8 cellular contexts compared by ENCODE assay signal in the genomic region with DNA sequence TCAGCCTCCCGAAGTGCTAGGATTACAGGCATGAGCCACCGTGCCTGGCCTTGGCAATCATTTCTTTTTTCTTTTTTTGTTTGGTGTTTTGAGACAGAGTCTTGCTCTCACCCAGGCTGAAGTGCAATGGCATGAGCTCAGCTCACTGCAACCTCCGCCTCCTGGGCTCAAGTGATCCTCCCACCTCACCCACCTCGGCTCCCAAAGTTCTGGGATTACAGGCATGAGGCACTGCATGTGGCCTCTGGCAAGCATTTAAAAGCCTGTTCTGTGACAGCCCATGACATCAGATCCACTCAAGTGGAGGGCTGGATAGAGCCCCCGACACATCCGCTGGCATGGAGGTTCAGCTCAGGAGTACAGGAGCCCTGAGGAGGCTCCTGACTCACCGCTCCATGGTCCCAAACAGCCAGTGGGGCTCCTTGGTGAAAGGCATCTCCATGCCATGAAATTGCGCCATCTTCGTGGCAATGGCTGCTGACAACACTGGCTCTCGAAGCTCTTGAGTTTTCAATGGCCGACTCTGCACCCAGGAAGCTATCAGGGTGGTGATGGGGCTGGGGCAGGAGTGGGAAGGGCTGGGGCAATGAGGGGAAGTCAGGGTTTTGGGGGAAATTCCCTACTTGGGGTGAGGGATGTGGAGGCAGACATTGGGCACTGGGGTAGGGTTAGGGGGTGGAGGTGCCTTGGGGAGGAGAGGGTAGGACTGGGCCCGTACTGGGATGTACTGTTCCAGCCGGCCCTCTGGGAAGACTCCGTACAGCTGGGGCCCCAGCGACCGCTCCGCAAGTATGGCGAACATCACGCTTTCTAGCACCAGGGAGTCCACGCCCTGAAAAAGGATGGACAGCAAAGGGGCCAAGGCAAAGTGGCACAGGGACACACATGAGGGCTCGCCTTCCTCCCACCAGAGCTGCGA. TPM values are rescaled to one million over a fixed set of nuclear protein-coding genes. Genes with fewer than 3 reads are reported as not detected.
A peak's percentile ranks its signal among the peaks of the same experiment; 100 is the strongest.
DNase-seq lines count a peak whose midpoint lies in the region; ATAC-seq and TF ChIP-seq lines count a peak whose summit lies in the region.

No MANE protein-coding gene starts in this region.

- intact Hi-C loops in Panc1 (cut with micrococcal nuclease; ENCODE audit: unreplicated experiment) = no loop called here
- intact Hi-C loops in ovary (cut with DNase I) = no loop called here

- no peak for TF ChIP-seq EP300 in ovary (IDR thresholded peaks at IDR 0.05)

- CTCF ChIA-PET in CD8-positive, alpha-beta memory T cell (lab: Charles Lee) = interaction anchor here (1.2 to 2.9 kb wide), 5 partner anchors 16 to 56 kb away, joined by 3 to 18 read pairs (median 5); a partner anchor contains a TSS
- CTCF ChIA-PET in Panc1 (lab: Charles Lee) = no interaction called here

- peak overlapping the region; percentile 83 for H3K4me3 ChIP-seq in CD8-positive, alpha-beta memory T cell (ENCODE audit: low read length)
- H3K4me3 ChIP-seq in Panc1 (ENCODE audit: low read depth in 2 of 2, low read length in 2 of 2) = peak overlapping the region; percentile 67 to 68
- peak overlapping the region; percentile 86 for H3K4me3 ChIP-seq in ovary

- peak overlapping the region in 6 of 8 donors; percentile 79 to 96 (median 88) for H3K27ac Mint-ChIP-seq in CD8-positive, alpha-beta memory T cell

- H3K4me1 ChIP-seq in CD8-positive, alpha-beta memory T cell (ENCODE audit: insufficient read depth, low read length) = peaks cover 19% of the 10 kb centered on the region
- H3K4me1 ChIP-seq in Panc1 (ENCODE audit: control insufficient read depth, insufficient read depth, low read length) = 0 out of 2 replicates have a peak, but pooled peaks cover 2% of the 10 kb centered on the region
- H3K4me1 ChIP-seq in ovary (ENCODE audit: insufficient read depth) = peaks cover 14% of the 10 kb centered on the region

- no peaks in the 10 kb centered on the region for H3K9me3 Mint-ChIP-seq in CD8-positive, alpha-beta memory T cell

- no peak for TF ChIP-seq POLR2A in ovary (IDR thresholded peaks at IDR 0.05)

- POLR2A ChIA-PET in CD8-positive, alpha-beta memory T cell (lab: Charles Lee) = interaction anchor here (0.6 to 1.9 kb wide), 4 partner anchors 33 to 67 kb away, joined by 3 to 14 read pairs (median 8); a partner anchor contains a TSS
- POLR2A ChIA-PET in Panc1 (lab: Charles Lee) = no interaction called here

- peak overlapping the region; percentile 85 to 94 (median 89) for H3K4me3 Mint-ChIP-seq in CD8-positive, alpha-beta memory T cell

- in situ Hi-C loops in Panc1 (cut with HindIII; ENCODE audit: low pct_unique_long_range_greater_than_20kb, low sequenced_read_pairs) = no loop called here

- H3K36me3 Mint-ChIP-seq in CD8-positive, alpha-beta memory T cell = peaks cover 0 to 25% (median 0%) of the 10 kb centered on the region in 3 donors

- no peaks in the 10 kb centered on the region for H3K27me3 ChIP-seq in CD8-positive, alpha-beta memory T cell (ENCODE audit: insufficient read depth, low read length, poor library complexity, severe bottlenecking)
- H3K27me3 ChIP-seq in Panc1 (ENCODE audit: control insufficient read depth, insufficient read depth, low read length) (no peaks in the 10 kb centered on the region), ovary (no peaks in the 10 kb centered on the region)

- H3K27me3 Mint-ChIP-seq in CD8-positive, alpha-beta memory T cell = no peaks in the 10 kb centered on the region

- H3K9me3 ChIP-seq in CD8-positive, alpha-beta memory T cell (ENCODE audit: low read length) = no peaks in the 10 kb centered on the region
- H3K9me3 ChIP-seq in Panc1 (ENCODE audit: control insufficient read depth, insufficient read depth, low read depth, low read length) (no peaks in the 10 kb centered on the region), ovary (no peaks in the 10 kb centered on the region)

- H3K4me1 Mint-ChIP-seq in CD8-positive, alpha-beta memory T cell = peaks cover 16 to 42% (median 23%) of the 10 kb centered on the region in 3 donors

- no peak for DNase-seq in CD8-positive, alpha-beta memory T cell
- DNase-seq in Panc1 (ENCODE audit: low read depth, low spot score) (no peak), epithelial cell of prostate (ENCODE audit: low read depth, low spot score) (no peak), ovary (peak in 1 of 5 donors; percentile 23), hepatic stellate cell (ENCODE audit: low spot score) (no peak), NCI-H1105 treated with DMSO at 0.1 percent for 48 hours (lab: John Stamatoyannopoulos, UW) (no peak)

- TF ChIP-seq CTCF in Panc1 (IDR thresholded peaks at IDR 0.05) = no peak
- TF ChIP-seq CTCF in ovary (IDR thresholded peaks at IDR 0.05) = no peak

- H3K36me3 ChIP-seq in CD8-positive, alpha-beta memory T cell (ENCODE audit: insufficient read depth, low read length) = peaks cover 5% of the 10 kb centered on the region
- H3K36me3 ChIP-seq in Panc1 (ENCODE audit: control insufficient read depth, insufficient read depth, low read length) (no peaks in the 10 kb centered on the region), ovary (no peaks in the 10 kb centered on the region)

- ATAC-seq in Panc1 (no peak), GM21390 (IDR thresholded peaks at IDR 0.05; ENCODE audit: unreplicated experiment) (no peak)
- no peak for ATAC-seq in activated CD4-positive, CD25-positive, alpha-beta regulatory T cell treated with anti-CD3 and anti-CD28 coated beads, Interleukin-2, amount 50 U/mL, for 24 hours

- no TSS peak for BruUV-seq in Panc1 (replicated peaks; lab: Mats Ljungman, UMichigan)

- 90 to 94% (median 92%) methylated on average over 22 of the region's 22 CpGs for whole genome bisulfite sequencing in ovary, 3 donors

- peak overlapping the region; percentile 94 for H3K27ac ChIP-seq in CD8-positive, alpha-beta memory T cell (ENCODE audit: low read depth, low read length)
- H3K27ac ChIP-seq in Panc1 (ENCODE audit: low read length) = peak overlapping the region; percentile 86
- peak overlapping the region; percentile 92 for H3K27ac ChIP-seq in epithelial cell of prostate
- H3K27ac ChIP-seq in ovary = peak overlapping the region in 1 of 2 donors; percentile 94

RNA-seq across cellular contexts. Expression of a gene that starts 1.4 kb away (rescaled TPM):
- 10 to 100 TPM; 72.1 to 76.1 TPM for total RNA-seq in CD8-positive, alpha-beta memory T cell
- polyA plus RNA-seq in CD8-positive, alpha-beta memory T cell = 33.3 TPM
- total RNA-seq in Panc1 (2021; ENCODE audit: unreplicated experiment) (43.5 TPM), ovary (10 to 100 TPM; 34.9 to 73.2 (median 48.8) TPM)
- polyA plus RNA-seq in Panc1 (2012; ENCODE audit: insufficient read length) = 33.1 TPM
- 10 to 100 TPM; 42.2 to 44.2 TPM for polyA plus RNA-seq in ovary

RNA-seq across cellular contexts. Expression of a gene that starts 3.1 kb away (rescaled TPM):
- total RNA-seq in CD8-positive, alpha-beta memory T cell = 10 to 100 TPM; 43.6 to 45.0 TPM
- polyA plus RNA-seq in CD8-positive, alpha-beta memory T cell = 0.40 TPM
- total RNA-seq in Panc1 (2021; ENCODE audit: unreplicated experiment) = 18.4 TPM
- polyA plus RNA-seq in Panc1 (2012; ENCODE audit: insufficient read length) = 19.9 TPM
- 10 to 100 TPM in 1 of 7 donors, 1 to 10 TPM in 6; 3.6 to 10.6 (median 5.2) TPM for total RNA-seq in ovary
- 1 to 10 TPM; 2.5 to 4.2 TPM for polyA plus RNA-seq in ovary

RNA-seq across cellular contexts. Expression of a gene that starts 18.6 kb away (rescaled TPM):
- not detected for total RNA-seq in CD8-positive, alpha-beta memory T cell
- polyA plus RNA-seq in CD8-positive, alpha-beta memory T cell = not detected
- total RNA-seq in Panc1 (2021; ENCODE audit: unreplicated experiment) (not detected), ovary (not detected)
- 1.7 TPM for polyA plus RNA-seq in Panc1 (2012; ENCODE audit: insufficient read length)
- polyA plus RNA-seq in ovary = not detected

RNA-seq across cellular contexts. Expression of a gene that starts 19.3 kb away (rescaled TPM):
- total RNA-seq in CD8-positive, alpha-beta memory T cell = under 1 TPM; 0.20 to 0.28 TPM
- not detected for polyA plus RNA-seq in CD8-positive, alpha-beta memory T cell
- total RNA-seq in Panc1 (2021; ENCODE audit: unreplicated experiment) = 38.4 TPM
- 40.2 TPM for polyA plus RNA-seq in Panc1 (2012; ENCODE audit: insufficient read length)
- 10 to 100 TPM in 4 of 7 donors, 1 to 10 TPM in 3; 5.0 to 28.4 (median 13.2) TPM for total RNA-seq in ovary
- polyA plus RNA-seq in ovary = 1 to 10 TPM; 1.1 to 6.0 TPM

RNA-seq across cellular contexts. Expression of a gene that starts 35.6 kb away (rescaled TPM):
- total RNA-seq in CD8-positive, alpha-beta memory T cell = 1 to 10 TPM; 5.1 to 6.2 TPM
- polyA plus RNA-seq in CD8-positive, alpha-beta memory T cell = 8.1 TPM
- 1.8 TPM for total RNA-seq in Panc1 (2021; ENCODE audit: unreplicated experiment)
- 0.65 TPM for polyA plus RNA-seq in Panc1 (2012; ENCODE audit: insufficient read length)
- total RNA-seq in ovary = under 1 TPM in 5 of 7 donors, not detected in 2; 0.10 to 0.12 (median 0.10) TPM
- under 1 TPM; 0.04 to 0.13 TPM for polyA plus RNA-seq in ovary
